Comparison of ENCODE assay signal across 8 cellular contexts in the genomic region with DNA sequence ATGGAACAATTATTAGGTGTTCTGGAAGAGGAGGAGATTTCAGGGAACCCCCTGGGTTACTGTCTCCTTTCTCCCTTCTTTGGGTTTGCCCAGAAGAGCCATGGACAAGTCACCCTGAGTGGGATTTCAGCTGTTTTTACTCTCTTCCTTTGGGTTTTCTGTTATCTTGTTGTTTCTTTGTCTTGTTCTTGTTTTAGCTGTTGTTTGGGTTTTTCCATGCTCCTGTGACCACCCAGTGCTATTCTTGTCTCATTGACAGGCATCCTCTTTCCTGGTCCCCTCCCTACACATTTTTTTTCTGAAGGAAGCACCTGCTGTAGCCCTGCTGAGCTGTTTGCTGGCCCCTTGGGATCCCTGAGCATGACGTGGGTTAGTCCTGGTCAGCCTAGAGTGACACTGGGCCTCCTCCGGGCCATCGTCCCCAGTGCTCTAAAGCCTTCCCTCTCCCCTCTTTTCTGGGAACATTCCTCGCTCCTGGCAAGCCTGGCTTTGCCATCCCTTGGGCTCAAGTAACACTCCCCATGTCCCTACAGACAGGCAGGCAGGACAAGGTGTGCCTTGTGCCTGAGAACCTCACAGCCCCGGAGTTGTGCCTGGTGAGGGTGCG. TPM values are rescaled to one million over a fixed set of nuclear protein-coding genes. Genes with fewer than 3 reads are reported as not detected.
DNase-seq lines count a peak whose midpoint lies in the region; ATAC-seq lines count a peak whose summit lies in the region.

No MANE protein-coding gene starts in this region.

- no peak overlapping the region for H3K27ac Mint-ChIP-seq in activated T-helper 2 cell treated with anti-CD3 and anti-CD28 coated beads, Interferon-gamma antibody, Interleukin-2, Interleukin-4, amounts not matched to agents 10 μg/mL and 5 μg/mL and 100 μg/mL, durations not matched to agents 14 hours and 24 hours and 36 hours

- peak; percentile 1 for DNase-seq in NCI-H1092 treated with DMSO at 0.1 percent for 48 hours (lab: John Stamatoyannopoulos, UW)
- DNase-seq in NCI-H1092 (lab: John Stamatoyannopoulos, UW): no peak
- DNase-seq in activated T-helper 2 cell treated with anti-CD3 and anti-CD28 coated beads, Interferon-gamma antibody, Interleukin-2, Interleukin-4, amounts not matched to agents 10 μg/mL and 5 μg/mL and 100 μg/mL, durations not matched to agents 14 hours and 24 hours and 36 hours (ENCODE audit: low spot score): peak; percentile 6
- peak; percentile 39 for DNase-seq in sciatic nerve (ENCODE audit: low spot score)
- DNase-seq in GM19240 (ENCODE audit: insufficient read length, low spot score): no peak
- no peak for DNase-seq in activated naive CD4-positive, alpha-beta T cell treated with anti-CD3 and anti-CD28 coated beads, Interleukin-2, amount 50 U/mL, for 16 hours
- no peak for DNase-seq in hippocampal formation (lab: John Stamatoyannopoulos, UW)

- peaks cover 7% of the 10 kb centered on the region for H3K27me3 Mint-ChIP-seq in activated T-helper 2 cell treated with anti-CD3 and anti-CD28 coated beads, Interferon-gamma antibody, Interleukin-2, Interleukin-4, amounts not matched to agents 10 μg/mL and 5 μg/mL and 100 μg/mL, durations not matched to agents 14 hours and 24 hours and 36 hours (ENCODE audit: low read depth)

- intact Hi-C loops in activated T-helper 2 cell treated with anti-CD3 and anti-CD28 coated beads, Interferon-gamma antibody, Interleukin-2, Interleukin-4, amounts not matched to agents 10 μg/mL and 5 μg/mL and 100 μg/mL, durations not matched to agents 14 hours and 24 hours and 36 hours (cut with micrococcal nuclease): no loop called here
- intact Hi-C loops in sciatic nerve (cut with DNase I): no loop called here

- no peak overlapping the region for H3K4me3 Mint-ChIP-seq in activated T-helper 2 cell treated with anti-CD3 and anti-CD28 coated beads, Interferon-gamma antibody, Interleukin-2, Interleukin-4, amounts not matched to agents 10 μg/mL and 5 μg/mL and 100 μg/mL, durations not matched to agents 14 hours and 24 hours and 36 hours (ENCODE audit: low read depth)

- H3K9me3 Mint-ChIP-seq in activated T-helper 2 cell treated with anti-CD3 and anti-CD28 coated beads, Interferon-gamma antibody, Interleukin-2, Interleukin-4, amounts not matched to agents 10 μg/mL and 5 μg/mL and 100 μg/mL, durations not matched to agents 14 hours and 24 hours and 36 hours: no peaks in the 10 kb centered on the region

- peaks cover 16% of the 10 kb centered on the region for H3K4me1 Mint-ChIP-seq in activated T-helper 2 cell treated with anti-CD3 and anti-CD28 coated beads, Interferon-gamma antibody, Interleukin-2, Interleukin-4, amounts not matched to agents 10 μg/mL and 5 μg/mL and 100 μg/mL, durations not matched to agents 14 hours and 24 hours and 36 hours (ENCODE audit: low read depth)

- ATAC-seq in HG02885 (IDR thresholded peaks at IDR 0.05; ENCODE audit: poor library complexity, unreplicated experiment) (peak; percentile 56), sciatic nerve (no peak)

- no peaks in the 10 kb centered on the region for H3K36me3 Mint-ChIP-seq in activated T-helper 2 cell treated with anti-CD3 and anti-CD28 coated beads, Interferon-gamma antibody, Interleukin-2, Interleukin-4, amounts not matched to agents 10 μg/mL and 5 μg/mL and 100 μg/mL, durations not matched to agents 14 hours and 24 hours and 36 hours (ENCODE audit: low read depth)

RNA-seq across cellular contexts. Expression of gene SH2D4B, which starts 3.5 kb away (rescaled TPM):
- 0.05 TPM in 1 of 2 replicates, not detected in the other for total RNA-seq in activated T-helper 2 cell treated with anti-CD3 and anti-CD28 coated beads, Interferon-gamma antibody, Interleukin-2, Interleukin-4, amounts not matched to agents 10 μg/mL and 5 μg/mL and 100 μg/mL, durations not matched to agents 14 hours and 24 hours and 36 hours
- 0.18 TPM for total RNA-seq in sciatic nerve

Comparison
In these comparisons a context has a peak if more than half of its experiments do, and no peak if none do; other contexts are left out.
1. DNase-seq: peak in NCI-H1092 treated with DMSO at 0.1 percent for 48 hours (single experiment), activated T-helper 2 cell treated with anti-CD3 and anti-CD28 coated beads, Interferon-gamma antibody, Interleukin-2, Interleukin-4, amounts not matched to agents 10 μg/mL and 5 μg/mL and 100 μg/mL, durations not matched to agents 14 hours and 24 hours and 36 hours (single experiment) and sciatic nerve (single experiment); none in NCI-H1092 (single experiment), GM19240 (single experiment), activated naive CD4-positive, alpha-beta T cell treated with anti-CD3 and anti-CD28 coated beads, Interleukin-2, amount 50 U/mL, for 16 hours (single experiment) and hippocampal formation (0 of 2).